24 cellular contexts compared by ENCODE assay signal in genomic region chr2:23066701-23067100, GRCh38.
A peak's percentile ranks its signal among the peaks of the same experiment; 100 is the strongest.
DNase-seq lines count a peak whose midpoint lies in the region; ATAC-seq, FAIRE-seq and TF ChIP-seq lines count a peak whose summit lies in the region.
"Had no signal": no experiment of that assay in that cellular context is flagged by ENCODE, and none has a peak within 500 bp of the region (broad histone marks: within the 10 kb centered on the region; RNA-seq: fewer than 3 reads in every experiment).

No MANE protein-coding gene starts in this region.

- CTCF ChIA-PET in HepG2 (lab: Yijun Ruan, JAX; ENCODE audit: low intra/inter-chr PET ratio, low total read pairs): no interaction called here

- intact Hi-C loops in HepG2 (cut with micrococcal nuclease; ENCODE audit: unreplicated experiment) (loop anchor here (1.0 kb wide), 1 partner anchor 18 kb away; no protein-coding TSS in a partner anchor), right lobe of liver (cut with DNase I) (no loop called here)

- WGBS in liver: 32% methylated on average over 3 of the region's 3 CpGs
- WGBS in HepG2 (ENCODE audit: low lambda C conversion rate): 35% methylated on average over 3 of the region's 3 CpGs
- 35% methylated on average over 3 of the region's 3 CpGs for WGBS in right lobe of liver (ENCODE audit: insufficient coverage, low coverage, low lambda C conversion rate, missing lambda C conversion rate)

- DNase-seq in HepG2 (ENCODE audit: low spot score) (no peak), right lobe of liver (no peak), NCI-H1105 treated with DMSO at 0.1 percent for 48 hours (lab: John Stamatoyannopoulos, UW) (no peak), NCI-H226 (no peak)
- DNase-seq: 8988T; ACHN; BE2C; C1 segment of cervical spinal cord; CD4-positive, alpha-beta memory T cell; CD4-positive, CD25-positive, alpha-beta regulatory T cell; CD8-positive, alpha-beta memory T cell; COR-L47; DMS 273 treated with DMSO at 0.1 percent for 48 hours; DMS53; DMS79; DND-41; EL; GDM1 had no signal

- no peaks in the 10 kb centered on the region for H3K9me3 ChIP-seq in liver (ENCODE audit: control insufficient read depth in 4 of 4, low read length in 3 of 4)
- H3K9me3 ChIP-seq in HepG2 (ENCODE audit: low read length): no peaks in the 10 kb centered on the region
- H3K9me3 ChIP-seq in right lobe of liver: no peaks in the 10 kb centered on the region
- H3K9me3 ChIP-seq: BE2C, BLaER1 had no signal

- no TSS peak for BruUV-seq in HepG2 (replicated peaks; lab: Mats Ljungman, UMichigan)

- in situ Hi-C loops in HepG2 (cut with HindIII; ENCODE audit: extremely low pct_ligation_motif_present, low pct_unique_long_range_greater_than_20kb): no loop called here

- TF ChIP-seq POLR2A in HepG2 (IDR thresholded peaks at IDR 0.05; ENCODE audit: insufficient read depth in 1 of 2, low read depth in 2 of 2, low read length in 2 of 2) (no peak), right lobe of liver (IDR thresholded peaks at IDR 0.05) (no peak)

- H3K4me1 ChIP-seq in liver (ENCODE audit: control insufficient read depth in 4 of 4, insufficient read depth in 4 of 4, low read length in 3 of 4): peaks cover 16 to 49% (median 35%) of the 10 kb centered on the region in 4 donors
- H3K4me1 ChIP-seq in HepG2 (ENCODE audit: insufficient read depth, low read length): peaks cover 8% of the 10 kb centered on the region
- peaks cover 0 to 56% (median 18%) of the 10 kb centered on the region in 4 donors for H3K4me1 ChIP-seq in right lobe of liver
- H3K4me1 ChIP-seq: BE2C, BLaER1 had no signal

- no peaks in the 10 kb centered on the region for H4K20me1 ChIP-seq in HepG2 (ENCODE audit: insufficient read depth, low read length)
- H4K20me1 ChIP-seq: BLaER1 had no signal

- POLR2A ChIA-PET in HepG2 (lab: Yijun Ruan, JAX): no interaction called here

- no peak overlapping the region for H3K27ac ChIP-seq in liver (ENCODE audit: low read depth in 1 of 2, low read length in 2 of 2)
- H3K27ac ChIP-seq in HepG2 (ENCODE audit: extremely low read length, insufficient read depth, low read length): no peak overlapping the region
- peak overlapping the region in 2 of 3 donors; percentile 33 to 39 for H3K27ac ChIP-seq in right lobe of liver
- H3K27ac ChIP-seq: BLaER1 had no signal

- no peaks in the 10 kb centered on the region for H3K36me3 ChIP-seq in liver (ENCODE audit: control insufficient read depth in 4 of 4, insufficient read depth in 3 of 4, low read depth in 1 of 4, low read length in 3 of 4)
- no peaks in the 10 kb centered on the region for H3K36me3 ChIP-seq in HepG2 (replicated peaks in 1 of 2; ENCODE audit: control insufficient read depth in 1 of 2, insufficient read depth in 2 of 2, low read length in 2 of 2)
- H3K36me3 ChIP-seq in right lobe of liver: no peaks in the 10 kb centered on the region
- H3K36me3 ChIP-seq: BE2C, BLaER1 had no signal

- ATAC-seq in HepG2: no peak
- peak; percentile 30 to 66 (median 43) for ATAC-seq in right lobe of liver
- ATAC-seq: GM12878 had no signal

- TF ChIP-seq EP300 in HepG2 (IDR thresholded peaks at IDR 0.05; ENCODE audit: low read depth in 2 of 2, low read length in 2 of 2) (no peak), HepG2 (CRISPR knock-in tag; IDR thresholded peaks at IDR 0.05; ENCODE audit: borderline replicate concordance) (no peak)

- no peaks in the 10 kb centered on the region for H3K27me3 ChIP-seq in liver (ENCODE audit: control insufficient read depth in 4 of 4, insufficient read depth in 4 of 4, low read length in 3 of 4)
- H3K27me3 ChIP-seq in HepG2 (ENCODE audit: control insufficient read depth in 1 of 2, insufficient read depth in 2 of 2, low read length in 2 of 2): no peaks in the 10 kb centered on the region
- H3K27me3 ChIP-seq in right lobe of liver: no peaks in the 10 kb centered on the region
- H3K27me3 ChIP-seq: BE2C, BLaER1 had no signal

- no peaks in the 10 kb centered on the region for H3K79me2 ChIP-seq in HepG2 (ENCODE audit: insufficient read depth, low read length)

- H3K4me3 ChIP-seq in liver (ENCODE audit: low read depth in 1 of 3, low read length in 3 of 3): no peak overlapping the region
- H3K4me3 ChIP-seq in HepG2 (replicated peaks in 1 of 3; ENCODE audit: insufficient read depth in 1 of 3, low read depth in 2 of 3, low read length in 3 of 3): no peak overlapping the region
- H3K4me3 ChIP-seq in right lobe of liver: peak overlapping the region in 2 of 3 donors; percentile 13 to 27
- H3K4me3 ChIP-seq: BLaER1, GM12878 had no signal

- no peak for TF ChIP-seq CTCF in liver (IDR thresholded peaks at IDR 0.05; ENCODE audit: low read depth, low read length, missing input control)
- TF ChIP-seq CTCF in HepG2 (CRISPR knock-in tag; IDR thresholded peaks at IDR 0.05): no peak
- TF ChIP-seq CTCF in right lobe of liver (IDR thresholded peaks at IDR 0.05): no peak

- no peak overlapping the region for H3K4me2 ChIP-seq in HepG2 (ENCODE audit: low read depth, low read length)
- H3K4me2 ChIP-seq: BLaER1 had no signal

- H2AFZ ChIP-seq in HepG2 (ENCODE audit: low read length): no peak overlapping the region

- H3K9ac ChIP-seq in liver (ENCODE audit: low read depth in 1 of 2, low read length in 2 of 2): no peak overlapping the region
- no peak overlapping the region for H3K9ac ChIP-seq in HepG2 (ENCODE audit: insufficient read depth, low read depth, low read length)
- H3K9ac ChIP-seq: BLaER1 had no signal

- FAIRE-seq in HepG2 (lab: Jason Lieb, UNC): no peak
- FAIRE-seq: A204.1, GM12878, GM12892, GM18507 had no signal

- TF ChIP-seq RAD21 in liver (IDR thresholded peaks at IDR 0.05) (peak in 1 of 2 donors; percentile 47), HepG2 (CRISPR knock-in tag; IDR thresholded peaks at IDR 0.05) (no peak)

TF ChIP-seq in liver, 16 proteins besides CTCF, POLR2A, EP300 and RAD21:
- TF ChIP-seq ZBTB33 (IDR thresholded peaks at IDR 0.05) (peak; percentile 43), HNF4A (conservative IDR thresholded peaks at IDR 0.05) (peak; percentile 49 to 53), JUND (IDR thresholded peaks at IDR 0.05) (peak in 1 of 2 donors; percentile 40), MAX (IDR thresholded peaks at IDR 0.05) (peak; percentile 32), HNF4G (IDR thresholded peaks at IDR 0.05) (no peak), RXRA (IDR thresholded peaks at IDR 0.05) (peak; percentile 22 to 55), YY1 (IDR thresholded peaks at IDR 0.05) (peak; percentile 49), SP1 (IDR thresholded peaks at IDR 0.05) (peak; percentile 47), TAF1 (conservative IDR thresholded peaks at IDR 0.05) (no peak)

TF ChIP-seq in HepG2, 621 proteins besides CTCF, POLR2A, EP300 and RAD21:
- no peak for TF ChIP-seq ZNF326 (CRISPR knock-in tag; IDR thresholded peaks at IDR 0.05; ENCODE audit: borderline replicate concordance)
- no peak for TF ChIP-seq ZBTB37 (CRISPR knock-in tag; IDR thresholded peaks at IDR 0.05)
- no peak for TF ChIP-seq ZNF280B (CRISPR knock-in tag; IDR thresholded peaks at IDR 0.05; ENCODE audit: borderline replicate concordance)
- TF ChIP-seq MYC (CRISPR knock-in tag; IDR thresholded peaks at IDR 0.05; ENCODE audit: borderline replicate concordance): no peak
- no peak for TF ChIP-seq CAMTA2 (CRISPR knock-in tag; IDR thresholded peaks at IDR 0.05; ENCODE audit: borderline replicate concordance)
- TF ChIP-seq TAF15 (IDR thresholded peaks at IDR 0.05; ENCODE audit: low read depth, low read length, poor library complexity, severe bottlenecking): no peak
- TF ChIP-seq ZSCAN29 (CRISPR knock-in tag; conservative IDR thresholded peaks at IDR 0.05): no peak
- no peak for TF ChIP-seq ZNF335 (CRISPR knock-in tag; IDR thresholded peaks at IDR 0.05)
- no peak for TF ChIP-seq FOXM1 (CRISPR knock-in tag; IDR thresholded peaks at IDR 0.05)

Comparison
In these comparisons a context has a peak if more than half of its experiments do, and no peak if none do; other contexts are left out.
1. H3K27ac ChIP-seq: peak in right lobe of liver (2 of 3); none in liver (0 of 2) and HepG2 (single experiment).
2. H3K4me3 ChIP-seq: peak in right lobe of liver (2 of 3); none in liver (0 of 3) and HepG2 (0 of 3).